In genomic region chr11:70666336-70666735, GRCh38 we compare ENCODE assay signal across 17 cellular contexts.
"Had no signal": no experiment of that assay in that cellular context is flagged by ENCODE, and none has a peak within 500 bp of the region (broad histone marks: within the 10 kb centered on the region; RNA-seq: fewer than 3 reads in every experiment).

No MANE protein-coding gene starts in this region.

- H3K36me3 ChIP-seq: heart left ventricle, ovary, right atrium auricular region, thoracic aorta, transverse colon had no signal

- H3K9me3 ChIP-seq: heart left ventricle, mucosa of descending colon, ovary, right atrium auricular region, stomach, thoracic aorta, transverse colon had no signal

- DNase-seq: effector CD4-positive, alpha-beta T cell; hypothalamus; islet precursor cell; mucosa of descending colon; naive thymus-derived CD8-positive, alpha-beta T cell; ovary; small intestine; stimulated activated CD4-positive, alpha-beta T cell treated with anti-CD3 and anti-CD28 coated beads, Interleukin-12 subunit alpha, Interleukin-12 subunit beta, amount 100 ng/mL, for 4 hours; stimulated activated naive CD4-positive, alpha-beta T cell; stomach; substantia nigra; transverse colon had no signal

- H3K27ac ChIP-seq: coronary artery, heart left ventricle, ovary, right atrium auricular region, stomach, thoracic aorta, transverse colon had no signal

- H3K27me3 ChIP-seq: ovary had no signal

- ATAC-seq: heart left ventricle; left lobe of liver; mucosa of descending colon; naive thymus-derived CD8-positive, alpha-beta T cell had no signal

- H3K4me3 ChIP-seq: coronary artery, heart left ventricle, mucosa of descending colon, ovary, right atrium auricular region, stomach, thoracic aorta, transverse colon had no signal
